In genomic region chr7:32972012-32972411, GRCh38 we compare ENCODE assay signal across 9 cellular contexts. TPM values are rescaled to one million over a fixed set of nuclear protein-coding genes. Genes with fewer than 3 reads are reported as not detected.
DNase-seq lines count a peak whose midpoint lies in the region; ATAC-seq and TF ChIP-seq lines count a peak whose summit lies in the region.
"Not testable (repeated sequence)": the region's sequence is repeated elsewhere in the genome, so short reads cannot be mapped to it uniquely, and the experiment has no call there.
"Had no signal": no experiment of that assay in that cellular context is flagged by ENCODE, and none has a peak within 500 bp of the region (broad histone marks: within the 10 kb centered on the region; RNA-seq: fewer than 3 reads in every experiment).

No MANE protein-coding gene starts in this region.

- TF ChIP-seq EP300 in Ishikawa (IDR thresholded peaks at IDR 0.05; ENCODE audit: borderline replicate concordance) = not testable (repeated sequence)

- ATAC-seq in RWPE2 (ENCODE audit: low read depth) (peak; percentile 38; the same call in 2 of the 3 replicates), body of pancreas (peak; percentile 90), heart right ventricle (peak in 7 of 8 donors; percentile 42 to 82 (median 73)), lower lobe of right lung (peak; percentile 46 to 68), upper lobe of right lung (peak; percentile 81)

- not testable (repeated sequence) for H3K36me3 ChIP-seq in RWPE2 (ENCODE audit: low read depth); body of pancreas (replicated peaks in 1 of 2; ENCODE audit: insufficient read depth in 1 of 2, low read depth in 2 of 2); hepatocyte (replicated peaks; ENCODE audit: insufficient read depth, low read depth); lower lobe of right lung; neutrophil; upper lobe of right lung
- peaks cover 0 to 24% (median 4%) of the 10 kb centered on the region in 9 donors for H3K36me3 ChIP-seq in heart right ventricle

- WGBS in body of pancreas, 2 donors = 9 to 19% methylated on average over 2 to 3 of the region's 3 CpGs
- 24 to 25% methylated on average over 2 to 3 of the region's 3 CpGs for WGBS in heart right ventricle, 2 donors
- WGBS in hepatocyte (ENCODE audit: low lambda C conversion rate, missing lambda C conversion rate) = 21% methylated on average over 3 of the region's 3 CpGs

- TF ChIP-seq RAD21 in Ishikawa (IDR thresholded peaks at IDR 0.05; ENCODE audit: low read depth) = not testable (repeated sequence)

- H3K4me1 ChIP-seq in RWPE2 (ENCODE audit: insufficient read depth, poor library complexity, severe bottlenecking); lower lobe of right lung; upper lobe of right lung: not testable (repeated sequence)
- H3K4me1 ChIP-seq in body of pancreas (peaks cover 14% of the 10 kb centered on the region), heart right ventricle (peaks cover 0 to 19% (median 13%) of the 10 kb centered on the region in 9 donors), hepatocyte (ENCODE audit: insufficient read depth) (peaks cover 14% of the 10 kb centered on the region), neutrophil (ENCODE audit: control insufficient read depth in 1 of 2, insufficient read depth in 1 of 2, low read depth in 1 of 2, low read length in 1 of 2) (peaks cover 57 to 69% of the 10 kb centered on the region in 2 experiments)

- H3K27ac ChIP-seq in RWPE2 (ENCODE audit: poor library complexity, severe bottlenecking); lower lobe of right lung; upper lobe of right lung: not testable (repeated sequence)
- peak overlapping the region in 1 of 4 donors; percentile 6 for H3K27ac ChIP-seq in body of pancreas
- H3K27ac ChIP-seq in heart right ventricle = peak overlapping the region in 7 of 10 donors; percentile 36 to 72 (median 52)
- H3K27ac ChIP-seq in hepatocyte = peak overlapping the region; percentile 71
- H3K27ac ChIP-seq in neutrophil = peak overlapping the region; percentile 74

- TF ChIP-seq POLR2A in body of pancreas (IDR thresholded peaks at IDR 0.05) = not testable (repeated sequence)

- not testable (repeated sequence) for DNase-seq in RWPE2 (ENCODE audit: low spot score); heart right ventricle; hepatocyte (ENCODE audit: low spot score); lower lobe of right lung; upper lobe of right lung
- DNase-seq in body of pancreas = peak in 1 of 4 donors; percentile 15

- TF ChIP-seq CTCF in RWPE2 (IDR thresholded peaks at IDR 0.05; ENCODE audit: poor library complexity, severe bottlenecking); body of pancreas (IDR thresholded peaks at IDR 0.05); heart right ventricle (IDR thresholded peaks at IDR 0.05); hepatocyte (IDR thresholded peaks at IDR 0.05; ENCODE audit: poor library complexity); lower lobe of right lung (IDR thresholded peaks at IDR 0.05); neutrophil (IDR thresholded peaks at IDR 0.05); upper lobe of right lung (IDR thresholded peaks at IDR 0.05): not testable (repeated sequence)

- H3K4me3 ChIP-seq in RWPE2 (ENCODE audit: severe bottlenecking); body of pancreas; heart right ventricle; hepatocyte; lower lobe of right lung; neutrophil (ENCODE audit: low read depth in 1 of 2, low read length in 1 of 2); upper lobe of right lung: not testable (repeated sequence)

- H3K27me3 ChIP-seq in RWPE2 (ENCODE audit: insufficient read depth, poor library complexity, severe bottlenecking); body of pancreas; heart right ventricle; hepatocyte; lower lobe of right lung (ENCODE audit: low read depth); neutrophil; upper lobe of right lung: not testable (repeated sequence)

- H3K4me2 ChIP-seq in hepatocyte = peak overlapping the region; percentile 19

- not testable (repeated sequence) for H3K79me2 ChIP-seq in hepatocyte

- H4K20me1 ChIP-seq in hepatocyte (ENCODE audit: insufficient read depth, poor library complexity, severe bottlenecking) = not testable (repeated sequence)

- H3K9me3 ChIP-seq in RWPE2 (ENCODE audit: severe bottlenecking); body of pancreas; heart right ventricle; hepatocyte (ENCODE audit: low read depth); lower lobe of right lung; neutrophil; upper lobe of right lung: not testable (repeated sequence)

- H3K9me2 ChIP-seq in hepatocyte (replicated peaks; ENCODE audit: insufficient read depth) = not testable (repeated sequence)

- H2AFZ ChIP-seq in hepatocyte = not testable (repeated sequence)

- intact Hi-C loops in body of pancreas (cut with DNase I); heart right ventricle (cut with DNase I); lower lobe of right lung (cut with DNase I); upper lobe of right lung (cut with DNase I): not testable (repeated sequence)

TF ChIP-seq in Ishikawa, 13 proteins besides CTCF, POLR2A, EP300 and RAD21:
- TF ChIP-seq NFIC (IDR thresholded peaks at IDR 0.05) (0 out of 2 replicates have a peak, but pooled peaks have one; percentile 24), TCF12 (IDR thresholded peaks at IDR 0.05; ENCODE audit: low read depth) (0 out of 2 replicates have a peak, but pooled peaks have one; percentile 21), TEAD4 (IDR thresholded peaks at IDR 0.05) (peak; percentile 38; the same call in 1 of the 2 replicates)

RNA-seq across cellular contexts. Expression of gene FKBP9, which starts 14.8 kb away (rescaled TPM):
- 100 to 1,000 TPM in 1 of 2 donors, 10 to 100 TPM in 1; 70.8 to 253 TPM for total RNA-seq in body of pancreas
- total RNA-seq in heart right ventricle = 100 to 1,000 TPM; 103 to 158 (median 122) TPM
- 10 to 100 TPM; 32.2 to 36.7 TPM for polyA plus RNA-seq in heart right ventricle
- total RNA-seq in hepatocyte = 91.2 and 109 TPM in 2 replicates
- polyA plus RNA-seq in hepatocyte = 81.5 and 88.8 TPM in 2 replicates
- total RNA-seq in lower lobe of right lung = 104 TPM
- total RNA-seq in upper lobe of right lung = 113 TPM
- total RNA-seq: CD4-positive, CD25-positive, alpha-beta regulatory T cell had no signal

Comparison
In these comparisons a context has a peak if more than half of its experiments do, and no peak if none do; other contexts are left out.
1. ATAC-seq: peak in every context shown above with its lines; median percentile 90 in body of pancreas; 81 in upper lobe of right lung; 73 in heart right ventricle; 57 in lower lobe of right lung; 38 in RWPE2.